In the genomic region with DNA sequence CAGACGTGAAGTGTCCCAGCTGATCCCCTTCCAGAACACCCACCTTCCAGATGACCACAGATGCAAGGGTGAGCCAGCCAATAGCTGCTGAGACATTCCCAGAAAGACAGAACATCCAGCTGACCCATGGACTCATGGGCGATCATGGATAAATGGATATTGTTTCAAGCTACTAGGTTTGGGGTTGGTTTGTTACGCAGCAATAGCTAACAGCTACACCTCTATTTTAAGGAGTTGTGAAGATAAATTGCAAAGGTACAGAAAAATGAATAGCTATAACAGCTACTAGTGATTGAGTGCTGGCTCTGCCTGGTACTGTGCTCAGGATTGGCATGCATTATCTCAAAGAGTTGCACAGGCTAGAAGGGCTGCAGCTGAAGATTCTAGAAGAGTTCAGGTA, we compare ENCODE assay signal across 28 cellular contexts.
"Had no signal": no experiment of that assay in that cellular context is flagged by ENCODE, and none has a peak within 500 bp of the region (broad histone marks: within the 10 kb centered on the region; RNA-seq: fewer than 3 reads in every experiment).

No MANE protein-coding gene starts in this region.

- H3K4me3 ChIP-seq: coronary artery, dorsolateral prefrontal cortex, esophagus squamous epithelium, gastrocnemius medialis, heart right ventricle, left lung, lower lobe of right lung, mucosa of descending colon had no signal

- H3K4me1 Mint-ChIP-seq: naive B cell had no signal

- H3K4me3 Mint-ChIP-seq: mesothelial cell of epicardium had no signal

- H3K4me1 ChIP-seq: esophagus squamous epithelium, left lung, lower lobe of right lung had no signal

- H3K27ac Mint-ChIP-seq: mesothelial cell of epicardium had no signal

- H3K27ac ChIP-seq: coronary artery, dorsolateral prefrontal cortex, epithelial cell of prostate, esophagus squamous epithelium, gastrocnemius medialis, heart right ventricle, left lung, lower lobe of right lung had no signal

- ATAC-seq: esophagus mucosa, gastrocnemius medialis, heart right ventricle, left cardiac atrium, left lung, left ventricle myocardium superior, lower lobe of right lung, mucosa of descending colon had no signal

- FAIRE-seq: colon, endometrium, islet of Langerhans, keratinocyte had no signal

- DNase-seq: dermis blood vessel endothelial cell; dorsolateral prefrontal cortex; effector CD4-positive, alpha-beta T cell; effector memory CD4-positive, alpha-beta T cell; erythroblast; esophagus squamous epithelium; foreskin fibroblast; foreskin melanocyte; gastrocnemius medialis; glutamatergic neuron; head of caudate nucleus; heart right ventricle; hippocampal formation; left cardiac atrium; left lung; left ventricle myocardium superior; lower lobe of right lung; mesenchymal stem cell; mucosa of descending colon; naive B cell had no signal

- H3K27me3 Mint-ChIP-seq: naive B cell had no signal

- H3K27me3 ChIP-seq: dorsolateral prefrontal cortex, esophagus squamous epithelium, gastrocnemius medialis, heart right ventricle, left lung had no signal

- H3K9me3 ChIP-seq: gastrocnemius medialis, lower lobe of right lung, mucosa of descending colon had no signal
